In the genomic region with DNA sequence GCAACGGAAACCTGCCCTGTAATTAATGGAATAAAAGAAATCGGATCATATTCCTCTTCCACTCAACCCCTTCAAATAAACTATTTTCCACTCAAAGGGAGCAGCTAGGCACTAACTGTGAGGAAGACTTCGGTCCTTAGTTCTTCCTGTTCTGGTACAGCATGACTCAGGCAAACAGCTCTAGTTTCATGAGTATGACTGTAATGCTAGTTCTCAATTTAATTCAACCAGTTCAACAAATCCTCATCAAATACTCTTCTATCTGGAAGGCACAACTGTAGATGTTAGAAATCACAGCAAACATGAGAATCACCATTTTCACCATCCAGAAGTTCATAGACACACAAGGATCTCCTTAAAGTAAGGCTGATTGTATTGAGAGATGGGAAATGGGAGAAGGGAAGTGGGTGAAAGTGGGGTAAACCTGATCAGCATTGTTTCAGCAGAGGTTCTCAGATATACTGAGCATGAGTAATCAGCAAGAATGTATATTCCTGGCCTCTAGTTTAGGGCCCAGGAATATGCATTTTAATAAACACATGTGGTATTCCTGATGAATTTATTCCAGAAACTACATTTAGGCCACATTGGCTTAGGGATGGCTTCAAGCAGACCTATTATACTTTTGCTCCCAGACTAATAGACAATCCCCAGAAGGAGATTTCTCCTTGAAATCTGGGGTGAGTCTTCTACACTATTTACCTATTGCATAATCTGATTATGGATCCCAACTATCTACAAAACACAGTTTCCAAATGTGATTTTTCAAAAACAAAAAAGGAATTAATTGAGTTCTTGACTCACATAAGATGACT, we compare ENCODE assay signal across 11 cellular contexts.
DNase-seq lines count a peak whose midpoint lies in the region; ATAC-seq and TF ChIP-seq lines count a peak whose summit lies in the region.
"Had no signal": no experiment of that assay in that cellular context is flagged by ENCODE, and none has a peak within 500 bp of the region (broad histone marks: within the 10 kb centered on the region; RNA-seq: fewer than 3 reads in every experiment).

No MANE protein-coding gene starts in this region.

- BruUV-seq in PC-9 (replicated peaks; lab: Mats Ljungman, UMichigan) = no TSS peak

- POLR2A ChIA-PET in PC-9 (lab: Charles Lee; ENCODE audit: unreplicated experiment) = interaction anchor here (0.6 kb wide), 1 partner anchor 257 kb away, joined by 4 read pairs; no protein-coding TSS in a partner anchor

- H3K27ac ChIP-seq in ACC112 (ENCODE audit: low read depth, low read length) (peak overlapping the region; percentile 35; the same call in 1 of the 2 replicates), PC-9 (peak overlapping the region; percentile 48), Peyer's patch (peak overlapping the region in 1 of 4 donors; percentile 39)

- no peaks in the 10 kb centered on the region for H3K9me2 ChIP-seq in PC-9 (ENCODE audit: insufficient read depth)

- H3K27me3 ChIP-seq in ACC112 (ENCODE audit: insufficient read depth, low read length) (no peaks in the 10 kb centered on the region), PC-9 (ENCODE audit: insufficient read depth, low read depth) (no peaks in the 10 kb centered on the region), Peyer's patch (no peaks in the 10 kb centered on the region)
- H3K27me3 ChIP-seq: sigmoid colon had no signal

- TF ChIP-seq POLR2A in Peyer's patch (IDR thresholded peaks at IDR 0.05) = no peak

- H3K4me3 ChIP-seq in ACC112 (ENCODE audit: low read depth, low read length) = no peak overlapping the region
- no peak overlapping the region for H3K4me3 ChIP-seq in PC-9
- no peak overlapping the region for H3K4me3 ChIP-seq in foreskin fibroblast (ENCODE audit: low read depth in 1 of 2, low read length in 2 of 2)
- H3K4me3 ChIP-seq in Peyer's patch = no peak overlapping the region
- H3K4me3 ChIP-seq: sigmoid colon had no signal

- H4K20me1 ChIP-seq in PC-9 (ENCODE audit: insufficient read depth) = no peaks in the 10 kb centered on the region

- peaks cover 15% of the 10 kb centered on the region for H3K4me1 ChIP-seq in ACC112 (ENCODE audit: control insufficient read depth, insufficient read depth, low read length, unreplicated experiment)
- H3K4me1 ChIP-seq in PC-9 (replicated peaks; ENCODE audit: insufficient read depth) = peaks cover 18% of the 10 kb centered on the region
- peaks cover 0 to 16% (median 0%) of the 10 kb centered on the region in 4 donors for H3K4me1 ChIP-seq in Peyer's patch

- H3K79me2 ChIP-seq in ACC112 (ENCODE audit: control insufficient read depth, insufficient read depth, low read length, unreplicated experiment) (no peaks in the 10 kb centered on the region), PC-9 (ENCODE audit: low read depth) (no peaks in the 10 kb centered on the region)

- H3K9me3 ChIP-seq in PC-9 (ENCODE audit: insufficient read depth, low read depth) = peaks cover 8% of the 10 kb centered on the region; the same call in 1 of the 2 replicates
- H3K9me3 ChIP-seq in Peyer's patch = no peaks in the 10 kb centered on the region
- H3K9me3 ChIP-seq: sigmoid colon had no signal

- CTCF ChIA-PET in PC-9 (lab: Charles Lee) = no interaction called here

- H3K36me3 ChIP-seq in ACC112 (ENCODE audit: insufficient read depth, low read length) (no peaks in the 10 kb centered on the region), PC-9 (ENCODE audit: low read depth) (no peaks in the 10 kb centered on the region), Peyer's patch (no peaks in the 10 kb centered on the region)
- H3K36me3 ChIP-seq: sigmoid colon had no signal

- DNase-seq in PC-9 (peak in 1 of 2 experiments; percentile 37), foreskin fibroblast (peak; percentile 37 to 54), activated gamma-delta T cell (lab: John Stamatoyannopoulos, UW) (no peak), hippocampal formation (lab: John Stamatoyannopoulos, UW) (no peak), Peyer's patch (no peak)
- DNase-seq in activated CD8-positive, alpha-beta memory T cell treated with anti-CD3 and anti-CD28 coated beads for 24 hours = no peak
- DNase-seq: activated naive CD4-positive, alpha-beta T cell; NCI-H510A treated with DMSO at 0.1 percent for 48 hours; sigmoid colon had no signal

- TF ChIP-seq CTCF in PC-9 (conservative IDR thresholded peaks at IDR 0.05) (no peak), foreskin fibroblast (IDR thresholded peaks at IDR 0.05; ENCODE audit: low read depth, low read length) (no peak), Peyer's patch (IDR thresholded peaks at IDR 0.05) (no peak)

- intact Hi-C loops in PC-9 (cut with micrococcal nuclease; ENCODE audit: unreplicated experiment) = no loop called here

- H2AFZ ChIP-seq in ACC112 (ENCODE audit: low read length, unreplicated experiment) (no peak overlapping the region), PC-9 (no peak overlapping the region)

- ATAC-seq in GM21717 (IDR thresholded peaks at IDR 0.05; ENCODE audit: unreplicated experiment) = peak; percentile 12

- H3F3A ChIP-seq in PC-9 (ENCODE audit: insufficient read depth, low read depth) = no peaks in the 10 kb centered on the region

- H3K4me2 ChIP-seq in PC-9 = 0 out of 2 replicates have a peak overlapping the region, but pooled peaks have one; percentile 8

Comparison
In these comparisons a context has a peak if more than half of its experiments do, and no peak if none do; other contexts are left out.
1. DNase-seq: peak in foreskin fibroblast (2 of 2); none in activated gamma-delta T cell (single experiment), activated CD8-positive, alpha-beta memory T cell treated with anti-CD3 and anti-CD28 coated beads for 24 hours (single experiment), hippocampal formation (0 of 2) and Peyer's patch (0 of 3).